In genomic region chr11:76830639-76831312, GRCh38 we compare ENCODE assay signal across 14 cellular contexts. TPM values are rescaled to one million over a fixed set of nuclear protein-coding genes. Genes with fewer than 3 reads are reported as not detected.
DNase-seq lines count a peak whose midpoint lies in the region; ATAC-seq, FAIRE-seq and TF ChIP-seq lines count a peak whose summit lies in the region.
"Had no signal": no experiment of that assay in that cellular context is flagged by ENCODE, and none has a peak within 500 bp of the region (broad histone marks: within the 10 kb centered on the region; RNA-seq: fewer than 3 reads in every experiment).

No MANE protein-coding gene starts in this region.

- H3K4me3 ChIP-seq in cardiac fibroblast (replicated peaks in 1 of 2; ENCODE audit: low read depth in 2 of 2, low read length in 2 of 2): no peak overlapping the region

- no peak for FAIRE-seq in frontal cortex (lab: Jason Lieb, UNC)

- ATAC-seq in HG03280 (IDR thresholded peaks at IDR 0.05; ENCODE audit: unreplicated experiment) (no peak), HG03457 (IDR thresholded peaks at IDR 0.05; ENCODE audit: unreplicated experiment) (no peak)
- ATAC-seq: stimulated activated naive CD8-positive, alpha-beta T cell treated with anti-CD3 and anti-CD28 coated beads, Interleukin-15, amount 100 ng/mL, for 72 hours had no signal

- no peak for TF ChIP-seq CTCF in cardiac fibroblast (IDR thresholded peaks at IDR 0.05; ENCODE audit: low read depth, low read length)

- DNase-seq in EL (peak; percentile 65), NCI-H446 treated with DMSO at 0.1 percent for 48 hours (lab: John Stamatoyannopoulos, UW) (peak; percentile 94), cardiac fibroblast (ENCODE audit: low read depth in 2 of 2) (peak; percentile 67 to 77), lung microvascular endothelial cell (ENCODE audit: low read depth in 2 of 2) (peak; percentile 40 to 66), frontal cortex (ENCODE audit: low spot score in 2 of 2) (no peak)
- DNase-seq in stimulated activated CD4-positive, alpha-beta T cell treated with anti-CD3 and anti-CD28 coated beads, Interleukin-2, amount 100 ng/mL, for 24 hours: no peak
- DNase-seq: activated CD4-positive, alpha-beta T cell treated with anti-CD3 and anti-CD28 coated beads for 4 hours; H7; NCI-H774; stimulated activated CD4-positive, alpha-beta T cell treated with anti-CD3 and anti-CD28 coated beads, Interleukin-4, amount 100 ng/mL, for 1 hour; stimulated activated naive CD8-positive, alpha-beta T cell treated with anti-CD3 and anti-CD28 coated beads, Interleukin-15, amount 100 ng/mL, for 72 hours; SW 1271 had no signal

RNA-seq across cellular contexts. Expression of gene ACER3, which starts 29.9 kb away (rescaled TPM):
- total RNA-seq in lung microvascular endothelial cell: 10.7 and 13.5 TPM in 2 replicates
- total RNA-seq in frontal cortex: 14.7 TPM

RNA-seq across cellular contexts. Expression of gene TSKU, which starts 47.6 kb away (rescaled TPM):
- 3.2 and 3.9 TPM in 2 replicates for total RNA-seq in lung microvascular endothelial cell
- 4.9 TPM for total RNA-seq in frontal cortex

Comparison
In these comparisons a context has a peak if more than half of its experiments do, and no peak if none do; other contexts are left out.
1. DNase-seq: peak in EL (single experiment), NCI-H446 treated with DMSO at 0.1 percent for 48 hours (single experiment), cardiac fibroblast (2 of 2) and lung microvascular endothelial cell (2 of 2); none in stimulated activated CD4-positive, alpha-beta T cell treated with anti-CD3 and anti-CD28 coated beads, Interleukin-2, amount 100 ng/mL, for 24 hours (0 of 2) and frontal cortex (0 of 2).